In the genomic region with DNA sequence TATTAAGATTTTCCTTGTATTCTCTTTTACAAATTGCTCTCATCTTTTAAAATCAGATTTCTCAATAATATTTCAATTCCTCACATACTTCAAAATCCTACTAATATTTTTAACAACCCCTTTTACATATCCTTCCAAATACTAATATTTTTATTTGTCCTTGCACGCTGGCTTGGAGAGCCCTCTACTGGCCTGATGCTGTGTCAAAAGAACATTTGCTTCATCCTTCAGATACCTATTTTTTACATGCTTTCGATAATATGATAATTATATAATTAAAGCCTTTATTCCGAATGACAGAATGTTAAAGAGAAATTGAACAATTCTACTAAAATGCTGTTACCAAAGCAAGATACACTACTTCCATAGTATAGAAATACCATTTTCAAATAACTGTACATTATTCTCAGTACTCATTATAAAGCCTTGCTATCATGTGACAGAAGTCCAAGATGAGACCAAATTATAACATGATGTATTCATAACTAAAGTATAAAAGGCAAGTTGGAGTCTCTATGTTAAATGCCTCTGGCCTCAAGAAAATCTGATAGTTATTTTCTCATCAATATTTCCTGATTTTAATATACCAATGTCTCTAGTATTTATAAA, we compare ENCODE assay signal across 8 cellular contexts. TPM values are rescaled to one million over a fixed set of nuclear protein-coding genes. Genes with fewer than 3 reads are reported as not detected.
DNase-seq lines count a peak whose midpoint lies in the region; ATAC-seq, FAIRE-seq and TF ChIP-seq lines count a peak whose summit lies in the region.

No MANE protein-coding gene starts in this region.

- H3K36me3 ChIP-seq in SK-N-SH (replicated peaks in 1 of 2; ENCODE audit: control insufficient read depth in 1 of 2, insufficient read depth in 2 of 2, low read length in 1 of 2) (no peaks in the 10 kb centered on the region), upper lobe of right lung (no peaks in the 10 kb centered on the region)

- no peak for FAIRE-seq in D721Med (lab: Jason Lieb, UNC)

- no peaks in the 10 kb centered on the region; the same call in 1 of the 2 replicates for H3K9me2 ChIP-seq in SK-N-SH

- no peaks in the 10 kb centered on the region for H3K27me3 Mint-ChIP-seq in activated T-cell treated with anti-CD3 and anti-CD28 coated beads, Interleukin-2, amount 50 U/mL, for 24 hours
- H3K27me3 Mint-ChIP-seq in endothelial cell (ENCODE audit: unreplicated experiment) = no peaks in the 10 kb centered on the region

- H3K9me3 ChIP-seq in SK-N-SH (no peaks in the 10 kb centered on the region), upper lobe of right lung (no peaks in the 10 kb centered on the region)

- H3K9ac ChIP-seq in SK-N-SH = no peak overlapping the region

- H3K36me3 Mint-ChIP-seq in activated T-cell treated with anti-CD3 and anti-CD28 coated beads, Interleukin-2, amount 50 U/mL, for 24 hours (ENCODE audit: low read depth) = peaks cover 34% of the 10 kb centered on the region
- no peaks in the 10 kb centered on the region for H3K36me3 Mint-ChIP-seq in endothelial cell (ENCODE audit: low read depth, unreplicated experiment)

- CTCF ChIA-PET in SK-N-SH (lab: Yijun Ruan, JAX) = no interaction called here

- peak; percentile 81 for TF ChIP-seq RAD21 in SK-N-SH (IDR thresholded peaks at IDR 0.05; ENCODE audit: low read length)

- H3K4me3 Mint-ChIP-seq in activated T-cell treated with anti-CD3 and anti-CD28 coated beads, Interleukin-2, amount 50 U/mL, for 24 hours = no peak overlapping the region
- no peak overlapping the region for H3K4me3 Mint-ChIP-seq in endothelial cell (ENCODE audit: unreplicated experiment)

- H3K79me2 ChIP-seq in SK-N-SH (ENCODE audit: insufficient read depth) = no peaks in the 10 kb centered on the region

- no peaks in the 10 kb centered on the region; the same call in 1 of the 2 replicates for H4K20me1 ChIP-seq in SK-N-SH (ENCODE audit: insufficient read depth)

- H3K4me1 Mint-ChIP-seq in activated T-cell treated with anti-CD3 and anti-CD28 coated beads, Interleukin-2, amount 50 U/mL, for 24 hours (ENCODE audit: low read depth) = peaks cover 28% of the 10 kb centered on the region
- peaks cover 10% of the 10 kb centered on the region for H3K4me1 Mint-ChIP-seq in endothelial cell (ENCODE audit: unreplicated experiment)

- intact Hi-C loops in head of caudate nucleus (cut with DNase I) (loop anchor here (5.0 kb wide), 1 partner anchor 222 kb away; no protein-coding TSS in a partner anchor), upper lobe of right lung (cut with DNase I) (no loop called here)

- no peak overlapping the region for H2AFZ ChIP-seq in SK-N-SH (ENCODE audit: low read depth)

- H3K27ac Mint-ChIP-seq in activated T-cell treated with anti-CD3 and anti-CD28 coated beads, Interleukin-2, amount 50 U/mL, for 24 hours = no peak overlapping the region
- no peak overlapping the region for H3K27ac Mint-ChIP-seq in endothelial cell (ENCODE audit: unreplicated experiment)

- POLR2A ChIA-PET in SK-N-SH (lab: Yijun Ruan, JAX) = no interaction called here

- H3K27me3 ChIP-seq in SK-N-SH (ENCODE audit: insufficient read depth) = no peaks in the 10 kb centered on the region
- H3K27me3 ChIP-seq in upper lobe of right lung = no peaks in the 10 kb centered on the region

- H3F3A ChIP-seq in SK-N-SH (replicated peaks; ENCODE audit: insufficient read depth) = no peaks in the 10 kb centered on the region

- H3K4me3 ChIP-seq in SK-N-SH (ENCODE audit: low read depth in 2 of 2, low read length in 1 of 2) (no peak overlapping the region), upper lobe of right lung (no peak overlapping the region)

- H3K27ac ChIP-seq in SK-N-SH (ENCODE audit: low read depth in 2 of 2, low read length in 1 of 2) (no peak overlapping the region), upper lobe of right lung (no peak overlapping the region)

- DNase-seq in D721Med (ENCODE audit: insufficient read length, low spot score) = no peak
- DNase-seq in HS-5 (ENCODE audit: low read depth) = peak; percentile 13
- DNase-seq in SK-N-SH = peak; percentile 22
- peak in 41 of 42 donors; percentile 12 to 82 (median 58) for DNase-seq in head of caudate nucleus
- DNase-seq in upper lobe of right lung = no peak
- DNase-seq in activated T-cell treated with anti-CD3 and anti-CD28 coated beads, Interleukin-2, amount 50 U/mL, for 24 hours = no peak
- DNase-seq in endothelial cell (ENCODE audit: low spot score) = no peak

- TF ChIP-seq EP300 in SK-N-SH (IDR thresholded peaks at IDR 0.05; ENCODE audit: borderline replicate concordance in 1 of 2, low read depth in 1 of 2, low read length in 1 of 2) = no peak

- TF ChIP-seq CTCF in D721Med (IDR thresholded peaks at IDR 0.05; ENCODE audit: insufficient read depth, missing control alignments) = peak; percentile 71
- TF ChIP-seq CTCF in SK-N-SH (IDR thresholded peaks at IDR 0.05) = peak; percentile 90
- peak; percentile 63 for TF ChIP-seq CTCF in upper lobe of right lung (IDR thresholded peaks at IDR 0.05)
- TF ChIP-seq CTCF in endothelial cell (IDR thresholded peaks at IDR 0.05; ENCODE audit: unreplicated experiment) = no peak

- H3K4me1 ChIP-seq in SK-N-SH (ENCODE audit: control insufficient read depth in 1 of 2, insufficient read depth in 2 of 2, low read depth in 1 of 2, low read length in 1 of 2) (no peaks in the 10 kb centered on the region; a peak in 1 of 4 replicates), upper lobe of right lung (no peaks in the 10 kb centered on the region)

- ATAC-seq in upper lobe of right lung = no peak
- ATAC-seq in GM19467 (IDR thresholded peaks at IDR 0.05; ENCODE audit: unreplicated experiment) = no peak

- no peak overlapping the region for H3K4me2 ChIP-seq in SK-N-SH

- 15% methylated on average over 3 of the region's 3 CpGs for WGBS in SK-N-SH (ENCODE audit: low lambda C conversion rate)

- H3K9me3 Mint-ChIP-seq in activated T-cell treated with anti-CD3 and anti-CD28 coated beads, Interleukin-2, amount 50 U/mL, for 24 hours = no peaks in the 10 kb centered on the region
- no peaks in the 10 kb centered on the region for H3K9me3 Mint-ChIP-seq in endothelial cell (ENCODE audit: unreplicated experiment)

TF ChIP-seq in SK-N-SH, 30 proteins besides CTCF, POLR2A, EP300 and RAD21:
- TF ChIP-seq GABPA (IDR thresholded peaks at IDR 0.05; ENCODE audit: low read depth) (no peak), SMC3 (IDR thresholded peaks at IDR 0.05; ENCODE audit: low read depth, low read length) (peak; percentile 65)
TF ChIP-seq in SK-N-SH: peak in this region for 1.

RNA-seq across cellular contexts. Expression of gene PLN, which starts 39.0 kb away (rescaled TPM):
- polyA plus RNA-seq in SK-N-SH (2012; rRNA removed) = 0.05 TPM in 1 of 2 replicates, not detected in the other
- 0.03 TPM in 2 replicates for polyA plus RNA-seq in SK-N-SH (2012; cell fraction: cytosol; rRNA removed)
- not detected in 2 replicates for polyA plus RNA-seq in SK-N-SH (2012; cell fraction: nucleus; rRNA removed)
- 5.8 TPM for total RNA-seq in upper lobe of right lung
- not detected for total RNA-seq in endothelial cell (ENCODE audit: unreplicated experiment)

Comparison
In these comparisons a context has a peak if more than half of its experiments do, and no peak if none do; other contexts are left out.
1. DNase-seq: peak in HS-5 (single experiment), SK-N-SH (single experiment) and head of caudate nucleus (41 of 42); none in D721Med (single experiment), upper lobe of right lung (single experiment), activated T-cell treated with anti-CD3 and anti-CD28 coated beads, Interleukin-2, amount 50 U/mL, for 24 hours (single experiment) and endothelial cell (single experiment).